In the genomic region with DNA sequence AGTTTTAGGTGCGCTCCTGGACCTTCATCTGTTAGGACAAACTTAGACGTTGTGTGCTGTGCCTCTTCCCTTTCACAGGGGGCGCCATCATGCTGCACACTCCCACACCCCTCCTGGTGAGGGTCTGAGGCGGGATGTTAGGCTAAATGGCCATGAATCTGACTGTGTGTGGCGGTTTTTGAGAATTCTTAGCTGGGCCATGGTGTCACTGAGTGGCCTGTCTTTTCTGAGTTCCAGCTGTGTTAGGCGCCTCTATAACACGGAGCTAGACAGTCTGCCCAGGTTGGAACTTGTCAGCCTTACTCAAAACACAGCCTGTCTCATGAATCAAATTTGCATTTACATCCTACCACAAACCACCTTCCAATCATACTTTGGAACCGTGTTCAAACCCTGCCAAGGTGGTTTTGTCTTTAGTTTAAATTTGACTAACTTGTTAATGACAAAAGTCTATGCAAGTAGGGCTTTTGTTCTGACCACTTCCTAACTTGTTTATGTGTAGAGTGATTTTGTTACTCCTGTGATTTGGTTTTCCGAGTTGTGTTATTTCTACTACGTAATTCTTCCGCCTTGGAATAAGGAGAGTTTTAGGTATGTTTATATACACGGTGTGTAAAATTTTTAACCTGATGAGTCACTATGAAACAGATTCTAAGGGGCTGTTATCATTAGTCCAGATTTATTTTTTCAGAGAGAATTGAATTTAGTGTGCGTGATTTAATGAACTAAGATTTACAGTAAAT, we compare ENCODE assay signal across 8 cellular contexts. TPM values are rescaled to one million over a fixed set of nuclear protein-coding genes. Genes with fewer than 3 reads are reported as not detected.
DNase-seq lines count a peak whose midpoint lies in the region; TF ChIP-seq lines count a peak whose summit lies in the region.

No MANE protein-coding gene starts in this region.

- H3K56ac ChIP-seq in H9 (ENCODE audit: insufficient read length, low read depth, low read length): no peak overlapping the region

- H3K27me3 ChIP-seq in H9 (ENCODE audit: insufficient read depth, low read length) (no peaks in the 10 kb centered on the region), vagina (no peaks in the 10 kb centered on the region)

- TF ChIP-seq POLR2A in vagina (IDR thresholded peaks at IDR 0.05): no peak

- no peak overlapping the region for H3K18ac ChIP-seq in H9 (ENCODE audit: insufficient read length, low read depth, low read length)

- H3K23me2 ChIP-seq in H9 (ENCODE audit: insufficient read length, low read depth, low read length, poor library complexity, severe bottlenecking): no peaks in the 10 kb centered on the region

- H3T11ph ChIP-seq in H9 (ENCODE audit: low read length): no peak overlapping the region

- DNase-seq in DMS53 (lab: John Stamatoyannopoulos, UW) (peak; percentile 20), DMS53 treated with DMSO at 0.1 percent for 48 hours (lab: John Stamatoyannopoulos, UW; ENCODE audit: unreplicated experiment) (no peak), H9 (peak; percentile 68), M059J (ENCODE audit: low read depth) (peak; percentile 78), kidney glomerular epithelial cell (lab: John Stamatoyannopoulos, UW) (peak; percentile 44), vagina (ENCODE audit: extremely low spot score in 2 of 2) (no peak), NCI-H1417 treated with DMSO at 0.1 percent for 48 hours (lab: John Stamatoyannopoulos, UW) (no peak)
- peak; percentile 79 for DNase-seq in activated naive CD4-positive, alpha-beta T cell treated with anti-CD3 and anti-CD28 coated beads for 36 hours

- H2BK120ac ChIP-seq in H9 (ENCODE audit: low read depth, low read length, poor library complexity, severe bottlenecking): no peak overlapping the region

- no peaks in the 10 kb centered on the region for H3K9me3 Mint-ChIP-seq in H9
- no peaks in the 10 kb centered on the region for H3K9me3 Mint-ChIP-seq in activated naive CD4-positive, alpha-beta T cell treated with anti-CD3 and anti-CD28 coated beads for 36 hours

- no peak overlapping the region for H3K4me2 ChIP-seq in H9 (ENCODE audit: insufficient read depth, insufficient read length, low read length)

- H3K79me2 ChIP-seq in H9 (ENCODE audit: insufficient read depth, low read length): no peaks in the 10 kb centered on the region

- H3K79me1 ChIP-seq in H9 (ENCODE audit: insufficient read depth, low read depth, low read length, poor library complexity, severe bottlenecking): no peaks in the 10 kb centered on the region

- no peak overlapping the region; a peak in 1 of 7 replicates for H3K27ac Mint-ChIP-seq in H9
- peak overlapping the region; percentile 82 for H3K27ac Mint-ChIP-seq in activated naive CD4-positive, alpha-beta T cell treated with anti-CD3 and anti-CD28 coated beads for 36 hours

- TF ChIP-seq CTCF in H9 (conservative IDR thresholded peaks at IDR 0.05) (peak; percentile 89), vagina (IDR thresholded peaks at IDR 0.05) (peak in 1 of 3 experiments; percentile 41)

- no peak overlapping the region for H2BK15ac ChIP-seq in H9 (ENCODE audit: low read depth, low read length)

- no peak overlapping the region for H3K4me3 ChIP-seq in vagina

- no peak overlapping the region for H2AK5ac ChIP-seq in H9 (ENCODE audit: insufficient read length, low read length)

- CTCF ChIA-PET in activated naive CD4-positive, alpha-beta T cell treated with anti-CD3 and anti-CD28 coated beads for 36 hours (lab: Charles Lee): interaction anchor here (0.6 to 2.6 kb wide), 16 partner anchors 9 to 150 kb away, joined by 3 to 21 read pairs (median 4); a partner anchor contains a TSS

- WGBS in H9 (ENCODE audit: extremely low coverage, insufficient read length, low lambda C conversion rate): 100% methylated on average over 1 of the region's 13 CpGs

- no peak overlapping the region for H2AFZ ChIP-seq in H9 (ENCODE audit: low read length)

- H4K8ac ChIP-seq in H9 (replicated peaks; ENCODE audit: insufficient read length, low read depth, low read length): no peak overlapping the region

- H3K14ac ChIP-seq in H9 (ENCODE audit: insufficient read depth, low read length): no peak overlapping the region

- H3K36me3 ChIP-seq in vagina: peaks cover 0 to under 1% of the 10 kb centered on the region in 2 donors

- H3K27ac ChIP-seq in H9 (ENCODE audit: insufficient read length, low read depth, low read length): no peak overlapping the region
- H3K27ac ChIP-seq in vagina: peak overlapping the region; percentile 12

- no peak overlapping the region for H2BK12ac ChIP-seq in H9 (ENCODE audit: insufficient read length, low read depth, low read length)

- no peak overlapping the region for H2BK5ac ChIP-seq in H9 (ENCODE audit: insufficient read length, low read length)

- no peak overlapping the region for H4K5ac ChIP-seq in H9 (ENCODE audit: insufficient read length, low read depth, low read length)

- no peak overlapping the region for H4K91ac ChIP-seq in H9 (ENCODE audit: insufficient read length, low read depth, low read length)

- H4K20me1 ChIP-seq in H9 (ENCODE audit: control insufficient read depth, insufficient read depth, insufficient read length): no peaks in the 10 kb centered on the region

- intact Hi-C loops in activated naive CD4-positive, alpha-beta T cell treated with anti-CD3 and anti-CD28 coated beads for 36 hours (cut with micrococcal nuclease): loop anchor here (1.0 to 10.0 kb wide), 10 partner anchors 9 to 944 kb away; a partner anchor contains a TSS
- intact Hi-C loops in vagina (cut with DNase I): no loop called here

- H3K9me3 ChIP-seq in H9 (ENCODE audit: control insufficient read depth, low read depth, low read length) (no peaks in the 10 kb centered on the region), vagina (no peaks in the 10 kb centered on the region)

- no peak overlapping the region for H3K23ac ChIP-seq in H9 (ENCODE audit: insufficient read length, low read depth, low read length)

- peak overlapping the region in 1 of 2 experiments; percentile 6; a peak in 1 of 5 replicates for H3K4me3 Mint-ChIP-seq in H9
- peak overlapping the region; percentile 55 for H3K4me3 Mint-ChIP-seq in activated naive CD4-positive, alpha-beta T cell treated with anti-CD3 and anti-CD28 coated beads for 36 hours

- H3K36me3 Mint-ChIP-seq in H9 (ENCODE audit: insufficient read depth in 1 of 3, low read depth in 3 of 3): peaks cover 10 to 14% (median 12%) of the 10 kb centered on the region in 3 experiments; a peak in 6 of 7 replicates
- H3K36me3 Mint-ChIP-seq in activated naive CD4-positive, alpha-beta T cell treated with anti-CD3 and anti-CD28 coated beads for 36 hours (ENCODE audit: low read depth): peaks cover 10% of the 10 kb centered on the region

- no peaks in the 10 kb centered on the region for H3K27me3 Mint-ChIP-seq in H9 (ENCODE audit: low read depth)
- H3K27me3 Mint-ChIP-seq in activated naive CD4-positive, alpha-beta T cell treated with anti-CD3 and anti-CD28 coated beads for 36 hours (ENCODE audit: low read depth): no peaks in the 10 kb centered on the region

- H2BK20ac ChIP-seq in H9 (ENCODE audit: low read depth, low read length, poor library complexity, severe bottlenecking): no peak overlapping the region

- H3K4me1 Mint-ChIP-seq in H9: peaks cover 29 to 42% of the 10 kb centered on the region in 2 experiments
- H3K4me1 Mint-ChIP-seq in activated naive CD4-positive, alpha-beta T cell treated with anti-CD3 and anti-CD28 coated beads for 36 hours (ENCODE audit: low read depth): peaks cover 61% of the 10 kb centered on the region

- no peak overlapping the region for H3K9ac ChIP-seq in H9 (ENCODE audit: extremely low read depth, insufficient read length, low read length)

- no peak overlapping the region for H3K4ac ChIP-seq in H9 (ENCODE audit: low read depth, low read length)

- H3K4me1 ChIP-seq in H9 (ENCODE audit: insufficient read depth, low read length): peaks cover 7% of the 10 kb centered on the region; the same call in 1 of the 2 replicates
- peaks cover 56% of the 10 kb centered on the region for H3K4me1 ChIP-seq in vagina

RNA-seq across cellular contexts. Expression of a gene that starts 19.6 kb away (rescaled TPM):
- 15.6 and 16.3 TPM in 2 replicates for total RNA-seq in H9 (2021)
- total RNA-seq in M059J (2014; rRNA removed; shearing (Covaris generic)): 2.7 and 3.1 TPM in 2 replicates
- 1 to 10 TPM; 8.7 to 9.1 TPM for total RNA-seq in activated naive CD4-positive, alpha-beta T cell treated with anti-CD3 and anti-CD28 coated beads for 36 hours
- 23.6 TPM for total RNA-seq in vagina

RNA-seq across cellular contexts. Expression of a gene that starts 35.7 kb away (rescaled TPM):
- total RNA-seq in H9 (2021): 1.1 and 1.2 TPM in 2 replicates
- 0.10 and 0.25 TPM in 2 replicates for total RNA-seq in M059J (2014; rRNA removed; shearing (Covaris generic))
- 10 to 100 TPM; 14.7 to 14.8 TPM for total RNA-seq in activated naive CD4-positive, alpha-beta T cell treated with anti-CD3 and anti-CD28 coated beads for 36 hours
- 47.1 TPM for total RNA-seq in vagina

Comparison
In these comparisons a context has a peak if more than half of its experiments do, and no peak if none do; other contexts are left out.
1. DNase-seq: peak in DMS53 (single experiment), H9 (single experiment), M059J (single experiment), activated naive CD4-positive, alpha-beta T cell treated with anti-CD3 and anti-CD28 coated beads for 36 hours (single experiment) and kidney glomerular epithelial cell (single experiment); none in DMS53 treated with DMSO at 0.1 percent for 48 hours (single experiment), vagina (0 of 2) and NCI-H1417 treated with DMSO at 0.1 percent for 48 hours (single experiment).